19 cellular contexts compared by ENCODE assay signal in genomic region chr11:63443714-63444113, GRCh38. TPM values are rescaled to one million over a fixed set of nuclear protein-coding genes. Genes with fewer than 3 reads are reported as not detected.
"Had no signal": no experiment of that assay in that cellular context is flagged by ENCODE, and none has a peak within 500 bp of the region (broad histone marks: within the 10 kb centered on the region; RNA-seq: fewer than 3 reads in every experiment).

No MANE protein-coding gene starts in this region.

- H3K4me3 ChIP-seq: coronary artery, lower lobe of right lung, right lobe of liver, SK-N-MC, upper lobe of right lung had no signal

- H3K79me2 ChIP-seq: parathyroid adenoma had no signal

- DNase-seq: activated B cell treated with CpG ODN at 0.5 μM for 24 hours; activated CD4-positive, alpha-beta T cell treated with anti-CD3 and anti-CD28 coated beads, Interleukin-2, amount 50 U/mL, for 4 hours; aorta; brain microvascular endothelial cell; erythroblast; lower lobe of right lung; right lobe of liver; SHP77; small intestine; T-cell; T-helper 9 cell; upper lobe of right lung had no signal

- H3K36me3 Mint-ChIP-seq: natural killer cell treated with Interleukin-12 subunit alpha and Interleukin-12 subunit beta and Interleukin-15 and Interleukin-18, amount 100 ng/mL, for 72 hours; T-cell had no signal

- H3K27me3 Mint-ChIP-seq: central memory CD8-positive, alpha-beta T cell had no signal

- H3K36me3 ChIP-seq: brain microvascular endothelial cell, lower lobe of right lung, neutrophil, right lobe of liver, upper lobe of right lung had no signal

- H3K9ac ChIP-seq: parathyroid adenoma had no signal

- H2AFZ ChIP-seq: parathyroid adenoma had no signal

- H3K9me3 ChIP-seq: lower lobe of right lung, neutrophil, right lobe of liver, upper lobe of right lung had no signal

- ATAC-seq: lower lobe of right lung; natural killer cell treated with Interleukin-12 subunit alpha and Interleukin-12 subunit beta and Interleukin-15 and Interleukin-18, amount 100 ng/mL, for 72 hours; right lobe of liver; T-cell; upper lobe of right lung had no signal

- H3K27me3 ChIP-seq: brain microvascular endothelial cell, right lobe of liver, upper lobe of right lung had no signal

- H3K9me3 Mint-ChIP-seq: central memory CD8-positive, alpha-beta T cell; natural killer cell treated with Interleukin-12 subunit alpha and Interleukin-12 subunit beta and Interleukin-15 and Interleukin-18, amount 100 ng/mL, for 72 hours; T-cell had no signal

- H3K4me3 Mint-ChIP-seq: activated B cell treated with CpG ODN at 0.5 μM for 24 hours; central memory CD8-positive, alpha-beta T cell; natural killer cell treated with Interleukin-12 subunit alpha and Interleukin-12 subunit beta and Interleukin-15 and Interleukin-18, amount 100 ng/mL, for 72 hours; T-cell had no signal

- H3K4me1 ChIP-seq: lower lobe of right lung, parathyroid adenoma, right lobe of liver, upper lobe of right lung had no signal

- H3K27ac ChIP-seq: brain microvascular endothelial cell, coronary artery, lower lobe of right lung, neutrophil, parathyroid adenoma, right lobe of liver, SK-N-MC, upper lobe of right lung had no signal

- H3K27ac Mint-ChIP-seq: activated B cell treated with CpG ODN at 0.5 μM for 24 hours; natural killer cell treated with Interleukin-12 subunit alpha and Interleukin-12 subunit beta and Interleukin-15 and Interleukin-18, amount 100 ng/mL, for 72 hours; T-cell had no signal

RNA-seq across cellular contexts. Expression of gene PLAAT5, which starts 47.3 kb away (rescaled TPM):
- total RNA-seq: activated B cell treated with CpG ODN at 0.5 μM for 24 hours, right lobe of liver had no signal
- polyA plus RNA-seq: keratinocyte had no signal
